26 cellular contexts compared by ENCODE assay signal in the genomic region with DNA sequence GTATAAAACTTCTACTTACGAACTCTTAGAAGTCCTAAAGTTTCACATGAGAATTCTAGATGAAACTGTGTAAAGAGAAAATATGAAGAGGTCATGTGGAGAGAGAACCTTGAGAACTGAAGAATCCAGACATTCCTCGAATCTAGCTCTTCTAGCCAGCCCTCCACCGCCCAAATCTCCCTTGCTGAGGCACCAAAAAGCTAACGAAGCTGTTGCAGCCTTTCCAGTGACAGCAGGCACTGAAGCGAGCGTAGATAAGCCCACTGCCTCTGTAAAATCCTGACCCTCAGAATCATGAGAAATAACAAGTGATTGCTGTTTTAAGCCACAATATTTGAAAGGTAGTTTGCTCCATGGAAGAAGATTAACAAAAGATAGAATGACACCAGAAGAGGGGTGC.
"Had no signal": no experiment of that assay in that cellular context is flagged by ENCODE, and none has a peak within 500 bp of the region (broad histone marks: within the 10 kb centered on the region; RNA-seq: fewer than 3 reads in every experiment).

No MANE protein-coding gene starts in this region.

- H3K27me3 ChIP-seq: neural progenitor cell, ovary, right lobe of liver, sigmoid colon, stomach, thyroid gland, transverse colon, vagina had no signal

- H3K36me3 Mint-ChIP-seq: natural killer cell; neural progenitor cell; stimulated activated effector memory CD8-positive, alpha-beta T cell treated with anti-CD3 and anti-CD28 coated beads, Interleukin-12 subunit alpha, Interleukin-12 subunit beta, amount 100 ng/mL, for 72 hours; stimulated activated naive B cell treated with anti-CD40 and anti-IgM and Interleukin-4, amounts not matched to agents 10 μg/mL and 1 μg/mL and 100 μg/mL, for 72 hours; type B pancreatic cell had no signal

- H3K4me3 Mint-ChIP-seq: natural killer cell; nephron; neural progenitor cell; stimulated activated effector memory CD8-positive, alpha-beta T cell treated with anti-CD3 and anti-CD28 coated beads, Interleukin-12 subunit alpha, Interleukin-12 subunit beta, amount 100 ng/mL, for 72 hours; stimulated activated naive B cell treated with anti-CD40 and anti-IgM and Interleukin-4, amounts not matched to agents 10 μg/mL and 1 μg/mL and 100 μg/mL, for 72 hours; stimulated activated naive CD8-positive, alpha-beta T cell treated with anti-CD3 and anti-CD28 coated beads, Interleukin-15, Interleukin-2, amounts not matched to agents 100 ng/mL and 50 ng/mL, for 24 hours; type B pancreatic cell had no signal

- H3K27ac Mint-ChIP-seq: natural killer cell; nephron; neural progenitor cell; progenitor cell of endocrine pancreas; stimulated activated effector memory CD8-positive, alpha-beta T cell treated with anti-CD3 and anti-CD28 coated beads, Interleukin-12 subunit alpha, Interleukin-12 subunit beta, amount 100 ng/mL, for 72 hours; stimulated activated naive B cell treated with anti-CD40 and anti-IgM and Interleukin-4, amounts not matched to agents 10 μg/mL and 1 μg/mL and 100 μg/mL, for 72 hours; stimulated activated naive CD8-positive, alpha-beta T cell treated with anti-CD3 and anti-CD28 coated beads, Interleukin-15, Interleukin-2, amounts not matched to agents 100 ng/mL and 50 ng/mL, for 24 hours; type B pancreatic cell had no signal

- H3K4me1 ChIP-seq: neural progenitor cell, parathyroid adenoma, psoas muscle, right lobe of liver, sigmoid colon, thyroid gland, transverse colon, vagina had no signal

- H3K9me3 ChIP-seq: thyroid gland had no signal

- H3K36me3 ChIP-seq: ovary, right lobe of liver, sigmoid colon, stomach, thoracic aorta, thyroid gland, transverse colon, vagina had no signal

- H3K4me1 Mint-ChIP-seq: natural killer cell; nephron; neural progenitor cell; stimulated activated effector memory CD8-positive, alpha-beta T cell treated with anti-CD3 and anti-CD28 coated beads, Interleukin-12 subunit alpha, Interleukin-12 subunit beta, amount 100 ng/mL, for 72 hours; stimulated activated naive B cell treated with anti-CD40 and anti-IgM and Interleukin-4, amounts not matched to agents 10 μg/mL and 1 μg/mL and 100 μg/mL, for 72 hours had no signal

- DNase-seq: natural killer cell; occipital lobe; ovary; psoas muscle; right lobe of liver; sigmoid colon; small intestine; stimulated activated CD4-positive, alpha-beta T cell treated with anti-CD3 and anti-CD28 coated beads, Interleukin-15, amount 100 ng/mL, for 24 hours; stimulated activated CD4-positive, alpha-beta T cell treated with anti-CD3 and anti-CD28 coated beads, Interleukin-2, amount 100 ng/mL, for 24 hours; stimulated activated CD4-positive, alpha-beta T cell treated with anti-CD3 and anti-CD28 coated beads, Interleukin-2, amount 100 ng/mL, for 48 hours; stimulated activated CD4-positive, alpha-beta T cell treated with anti-CD3 and anti-CD28 coated beads, Interleukin-4, amount 100 ng/mL, for 24 hours; stimulated activated naive B cell treated with anti-CD40 and anti-IgM and Interleukin-4, amounts not matched to agents 10 μg/mL and 1 μg/mL and 100 μg/mL, for 72 hours; stimulated activated naive CD4-positive, alpha-beta T cell treated with Interleukin-2 at 50 U/mL for 16 hours; stomach; thyroid gland; transverse colon had no signal

- H3K9ac ChIP-seq: neural progenitor cell, parathyroid adenoma had no signal

- H3K9me3 Mint-ChIP-seq: stimulated activated effector memory CD8-positive, alpha-beta T cell treated with anti-CD3 and anti-CD28 coated beads, Interleukin-12 subunit alpha, Interleukin-12 subunit beta, amount 100 ng/mL, for 72 hours; type B pancreatic cell had no signal

- H3K27ac ChIP-seq: neural progenitor cell, ovary, parathyroid adenoma, psoas muscle, right lobe of liver, sigmoid colon, stomach, thoracic aorta, thyroid gland, transverse colon, vagina had no signal

- H3K4me3 ChIP-seq: neural progenitor cell, ovary, psoas muscle, right lobe of liver, sigmoid colon, stomach, thoracic aorta, thyroid gland, transverse colon, vagina had no signal

- H3K27me3 Mint-ChIP-seq: progenitor cell of endocrine pancreas; stimulated activated naive B cell treated with anti-CD40 and anti-IgM and Interleukin-4, amounts not matched to agents 10 μg/mL and 1 μg/mL and 100 μg/mL, for 72 hours; stimulated activated naive CD8-positive, alpha-beta T cell treated with anti-CD3 and anti-CD28 coated beads, Interleukin-15, Interleukin-2, amounts not matched to agents 100 ng/mL and 50 ng/mL, for 24 hours; type B pancreatic cell had no signal

- ATAC-seq: natural killer cell; psoas muscle; right cardiac atrium; stimulated activated naive B cell treated with anti-CD40 and anti-IgM and Interleukin-4, amounts not matched to agents 10 μg/mL and 1 μg/mL and 100 μg/mL, for 72 hours had no signal
